In genomic region chr4:4413806-4414205, GRCh38 we compare ENCODE assay signal across 18 cellular contexts. TPM values are rescaled to one million over a fixed set of nuclear protein-coding genes. Genes with fewer than 3 reads are reported as not detected.
DNase-seq lines count a peak whose midpoint lies in the region; ATAC-seq, FAIRE-seq and TF ChIP-seq lines count a peak whose summit lies in the region.
"Had no signal": no experiment of that assay in that cellular context is flagged by ENCODE, and none has a peak within 500 bp of the region (broad histone marks: within the 10 kb centered on the region; RNA-seq: fewer than 3 reads in every experiment).

No MANE protein-coding gene starts in this region.

- no peaks in the 10 kb centered on the region for H3K27me3 Mint-ChIP-seq in T-helper 17 cell
- peaks cover 3% of the 10 kb centered on the region for H3K27me3 Mint-ChIP-seq in chondrocyte (ENCODE audit: low read depth)
- H3K27me3 Mint-ChIP-seq: CD4-positive, alpha-beta T cell; IgD-negative memory B cell had no signal

- peaks cover 3% of the 10 kb centered on the region for H3K36me3 Mint-ChIP-seq in T-helper 17 cell (ENCODE audit: low read depth)
- H3K36me3 Mint-ChIP-seq in chondrocyte (ENCODE audit: low read depth): peaks cover 6% of the 10 kb centered on the region
- peaks cover 38% of the 10 kb centered on the region for H3K36me3 Mint-ChIP-seq in stimulated activated effector memory CD8-positive, alpha-beta T cell treated with anti-CD3 and anti-CD28 coated beads, Interleukin-12 subunit alpha, Interleukin-12 subunit beta, amount 100 ng/mL, for 72 hours

- H3K9me3 ChIP-seq in T-helper 17 cell (ENCODE audit: control insufficient read depth, low read length, poor library complexity, severe bottlenecking) (no peaks in the 10 kb centered on the region), lower lobe of right lung (no peaks in the 10 kb centered on the region)

- intact Hi-C loops in lower lobe of right lung (cut with DNase I): no loop called here

- TF ChIP-seq CTCF in chondrocyte (IDR thresholded peaks at IDR 0.05) (no peak), lower lobe of right lung (IDR thresholded peaks at IDR 0.05) (no peak)

- H3K27ac ChIP-seq in lower lobe of right lung: no peak overlapping the region
- H3K27ac ChIP-seq: BLaER1 treated with 17β-estradiol and CSF1 and Interleukin-3, amounts not matched to agents 10 nM and 100 nM; GM23248 had no signal

- no peak overlapping the region for H3K4me3 ChIP-seq in lower lobe of right lung
- H3K4me3 ChIP-seq: BLaER1 treated with 17β-estradiol and CSF1 and Interleukin-3, amounts not matched to agents 10 nM and 100 nM; GM12878; GM23248 had no signal

- H3K4me1 ChIP-seq in lower lobe of right lung: no peaks in the 10 kb centered on the region

- H3K4me1 Mint-ChIP-seq in T-helper 17 cell (peaks cover 25% of the 10 kb centered on the region), chondrocyte (ENCODE audit: low read depth) (no peaks in the 10 kb centered on the region)
- H3K4me1 Mint-ChIP-seq in stimulated activated effector memory CD8-positive, alpha-beta T cell treated with anti-CD3 and anti-CD28 coated beads, Interleukin-12 subunit alpha, Interleukin-12 subunit beta, amount 100 ng/mL, for 72 hours: peaks cover 5% of the 10 kb centered on the region
- H3K4me1 Mint-ChIP-seq: IgD-negative memory B cell had no signal

- FAIRE-seq in RCC 7860 (lab: Jason Lieb, UNC): no peak
- FAIRE-seq: D721Med, GM12878, GM18507 had no signal

- H3K36me3 ChIP-seq in lower lobe of right lung: peaks cover 12% of the 10 kb centered on the region

- H3K27me3 ChIP-seq in lower lobe of right lung (ENCODE audit: low read depth): no peaks in the 10 kb centered on the region

- H3K4me3 Mint-ChIP-seq in T-helper 17 cell (no peak overlapping the region), chondrocyte (ENCODE audit: unreplicated experiment) (no peak overlapping the region)
- no peak overlapping the region for H3K4me3 Mint-ChIP-seq in stimulated activated effector memory CD8-positive, alpha-beta T cell treated with anti-CD3 and anti-CD28 coated beads, Interleukin-12 subunit alpha, Interleukin-12 subunit beta, amount 100 ng/mL, for 72 hours
- H3K4me3 Mint-ChIP-seq: CD4-positive, alpha-beta T cell; IgD-negative memory B cell had no signal

- no peaks in the 10 kb centered on the region for H3K9me3 Mint-ChIP-seq in chondrocyte (ENCODE audit: low read depth)
- no peaks in the 10 kb centered on the region for H3K9me3 Mint-ChIP-seq in stimulated activated effector memory CD8-positive, alpha-beta T cell treated with anti-CD3 and anti-CD28 coated beads, Interleukin-12 subunit alpha, Interleukin-12 subunit beta, amount 100 ng/mL, for 72 hours
- H3K9me3 Mint-ChIP-seq: CD4-positive, alpha-beta T cell had no signal

- H3K27ac Mint-ChIP-seq in T-helper 17 cell: peak overlapping the region; percentile 60
- no peak overlapping the region for H3K27ac Mint-ChIP-seq in chondrocyte (ENCODE audit: unreplicated experiment)
- H3K27ac Mint-ChIP-seq in stimulated activated effector memory CD8-positive, alpha-beta T cell treated with anti-CD3 and anti-CD28 coated beads, Interleukin-12 subunit alpha, Interleukin-12 subunit beta, amount 100 ng/mL, for 72 hours: peak overlapping the region; percentile 80
- H3K27ac Mint-ChIP-seq: CD4-positive, alpha-beta T cell; IgD-negative memory B cell had no signal

- ATAC-seq in T-helper 17 cell (no peak), lower lobe of right lung (no peak)
- no peak for ATAC-seq in stimulated activated effector memory CD8-positive, alpha-beta T cell treated with anti-CD3 and anti-CD28 coated beads, Interleukin-12 subunit alpha, Interleukin-12 subunit beta, amount 100 ng/mL, for 72 hours
- ATAC-seq: GM12878 had no signal

- no peak for DNase-seq in T-helper 17 cell
- peak; percentile 54 for DNase-seq in chondrocyte (ENCODE audit: low spot score)
- DNase-seq in lower lobe of right lung: peak; percentile 22
- no peak for DNase-seq in stimulated activated effector memory CD8-positive, alpha-beta T cell treated with anti-CD3 and anti-CD28 coated beads, Interleukin-12 subunit alpha, Interleukin-12 subunit beta, amount 100 ng/mL, for 72 hours (ENCODE audit: low spot score in 2 of 2)
- no peak for DNase-seq in GF-D8 (lab: John Stamatoyannopoulos, UW)
- DNase-seq in RCC 7860 (ENCODE audit: low spot score): no peak
- DNase-seq in activated naive CD4-positive, alpha-beta T cell treated with Interleukin-2 at 50 U/mL for 16 hours: no peak
- DNase-seq in activated CD4-positive, alpha-beta T cell treated with anti-CD3 and anti-CD28 coated beads for 4 hours: no peak
- DNase-seq: ACHN; CD4-positive, alpha-beta T cell; DMS153; GM23248; H7 had no signal

RNA-seq across cellular contexts. Expression of gene NSG1, which starts 26.9 kb away (rescaled TPM):
- total RNA-seq in T-helper 17 cell (10 to 100 TPM; 13.1 to 50.9 TPM), chondrocyte (0.42 TPM in 1 of 3 replicates, not detected in the others), lower lobe of right lung (0.50 TPM)

Comparison
In these comparisons a context has a peak if more than half of its experiments do, and no peak if none do; other contexts are left out.
1. DNase-seq: peak in chondrocyte (single experiment) and lower lobe of right lung (single experiment); none in T-helper 17 cell (0 of 3), stimulated activated effector memory CD8-positive, alpha-beta T cell treated with anti-CD3 and anti-CD28 coated beads, Interleukin-12 subunit alpha, Interleukin-12 subunit beta, amount 100 ng/mL, for 72 hours (0 of 2), GF-D8 (single experiment), RCC 7860 (single experiment), activated naive CD4-positive, alpha-beta T cell treated with Interleukin-2 at 50 U/mL for 16 hours (single experiment) and activated CD4-positive, alpha-beta T cell treated with anti-CD3 and anti-CD28 coated beads for 4 hours (0 of 2).